In genomic region chr12:17652436-17652835, GRCh38 we compare ENCODE assay signal across 19 cellular contexts.
DNase-seq lines count a peak whose midpoint lies in the region; TF ChIP-seq lines count a peak whose summit lies in the region.
"Had no signal": no experiment of that assay in that cellular context is flagged by ENCODE, and none has a peak within 500 bp of the region (broad histone marks: within the 10 kb centered on the region; RNA-seq: fewer than 3 reads in every experiment).

No MANE protein-coding gene starts in this region.

- no peak overlapping the region for H3K4me3 Mint-ChIP-seq in nephron
- H3K4me3 Mint-ChIP-seq in activated CD4-positive, alpha-beta memory T cell treated with anti-CD3 and anti-CD28 coated beads, Interleukin-2, amount 10 ng/mL, durations not matched to agents 7 days and 5 days, result no peak overlapping the region
- H3K4me3 Mint-ChIP-seq: B cell; CD4-positive, CD25-positive, alpha-beta regulatory T cell; CD8-positive, alpha-beta T cell; GM23338; H9; HFFc6 had no signal

- CTCF ChIA-PET in activated CD4-positive, alpha-beta memory T cell treated with anti-CD3 and anti-CD28 coated beads, Interleukin-2, amount 10 ng/mL, durations not matched to agents 7 days and 5 days (lab: Charles Lee), result no interaction called here

- no peaks in the 10 kb centered on the region for H3K4me1 Mint-ChIP-seq in nephron
- no peaks in the 10 kb centered on the region for H3K4me1 Mint-ChIP-seq in activated CD4-positive, alpha-beta memory T cell treated with anti-CD3 and anti-CD28 coated beads, Interleukin-2, amount 10 ng/mL, durations not matched to agents 7 days and 5 days
- H3K4me1 Mint-ChIP-seq: B cell; CD4-positive, CD25-positive, alpha-beta regulatory T cell; GM23338; H9 had no signal

- peak overlapping the region in 2 of 3 experiments; percentile 36 to 38 for H3K27ac Mint-ChIP-seq in nephron
- H3K27ac Mint-ChIP-seq in activated CD4-positive, alpha-beta memory T cell treated with anti-CD3 and anti-CD28 coated beads, Interleukin-2, amount 10 ng/mL, durations not matched to agents 7 days and 5 days, result no peak overlapping the region
- H3K27ac Mint-ChIP-seq: B cell; CD4-positive, CD25-positive, alpha-beta regulatory T cell; CD8-positive, alpha-beta T cell; GM23338; H9; HFFc6 had no signal

- DNase-seq in ACHN (peak; percentile 56), epithelial cell of proximal tubule (ENCODE audit: low read depth) (peak; percentile 15), globus pallidus (ENCODE audit: low spot score) (no peak), NCI-H1930 (lab: John Stamatoyannopoulos, UW) (no peak), OCI-M2 (lab: John Stamatoyannopoulos, UW; ENCODE audit: unreplicated experiment) (no peak)
- no peak for DNase-seq in activated CD4-positive, alpha-beta memory T cell treated with anti-CD3 and anti-CD28 coated beads, Interleukin-2, amount 10 ng/mL, durations not matched to agents 7 days and 5 days
- DNase-seq: 8988T; Caco-2; CD4-positive, CD25-positive, alpha-beta regulatory T cell; CD8-positive, alpha-beta T cell; DMS53; DMS79 treated with DMSO at 0.1 percent for 48 hours; GF-D8; H9; HFFc6 had no signal

- in situ Hi-C loops in ACHN (cut with HindIII; ENCODE audit: low pct_ligation_motif_present, low pct_unique_long_range_greater_than_20kb, low sequenced_read_pairs), result no loop called here

- H3K36me3 Mint-ChIP-seq in nephron (ENCODE audit: low read depth), result no peaks in the 10 kb centered on the region
- H3K36me3 Mint-ChIP-seq in activated CD4-positive, alpha-beta memory T cell treated with anti-CD3 and anti-CD28 coated beads, Interleukin-2, amount 10 ng/mL, durations not matched to agents 7 days and 5 days (ENCODE audit: low read depth), result no peaks in the 10 kb centered on the region
- H3K36me3 Mint-ChIP-seq: CD4-positive, CD25-positive, alpha-beta regulatory T cell; CD8-positive, alpha-beta T cell had no signal

- no peak overlapping the region for H3K4me3 ChIP-seq in epithelial cell of proximal tubule (ENCODE audit: low read depth, low read length)
- H3K4me3 ChIP-seq: BLaER1, GM23338 had no signal

- H3K27me3 Mint-ChIP-seq in nephron (ENCODE audit: low read depth), result no peaks in the 10 kb centered on the region
- H3K27me3 Mint-ChIP-seq in activated CD4-positive, alpha-beta memory T cell treated with anti-CD3 and anti-CD28 coated beads, Interleukin-2, amount 10 ng/mL, durations not matched to agents 7 days and 5 days, result no peaks in the 10 kb centered on the region
- H3K27me3 Mint-ChIP-seq: B cell; CD4-positive, CD25-positive, alpha-beta regulatory T cell had no signal

- no peak for TF ChIP-seq CTCF in epithelial cell of proximal tubule (conservative IDR thresholded peaks at IDR 0.05; ENCODE audit: low read depth, low read length)
- no peak for TF ChIP-seq CTCF in nephron (IDR thresholded peaks at IDR 0.05; ENCODE audit: unreplicated experiment in 3 of 3)

- POLR2A ChIA-PET in activated CD4-positive, alpha-beta memory T cell treated with anti-CD3 and anti-CD28 coated beads, Interleukin-2, amount 10 ng/mL, durations not matched to agents 7 days and 5 days (lab: Charles Lee), result no interaction called here

- peaks cover 2% of the 10 kb centered on the region for H3K9me3 Mint-ChIP-seq in nephron
- H3K9me3 Mint-ChIP-seq in activated CD4-positive, alpha-beta memory T cell treated with anti-CD3 and anti-CD28 coated beads, Interleukin-2, amount 10 ng/mL, durations not matched to agents 7 days and 5 days, result peaks cover 2% of the 10 kb centered on the region
- H3K9me3 Mint-ChIP-seq: HFFc6 had no signal

Comparison
In these comparisons a context has a peak if more than half of its experiments do, and no peak if none do; other contexts are left out.
1. DNase-seq: peak in ACHN (single experiment) and epithelial cell of proximal tubule (single experiment); none in activated CD4-positive, alpha-beta memory T cell treated with anti-CD3 and anti-CD28 coated beads, Interleukin-2, amount 10 ng/mL, durations not matched to agents 7 days and 5 days (single experiment), globus pallidus (single experiment), NCI-H1930 (0 of 2) and OCI-M2 (single experiment).